19 cellular contexts compared by ENCODE assay signal in the genomic region with DNA sequence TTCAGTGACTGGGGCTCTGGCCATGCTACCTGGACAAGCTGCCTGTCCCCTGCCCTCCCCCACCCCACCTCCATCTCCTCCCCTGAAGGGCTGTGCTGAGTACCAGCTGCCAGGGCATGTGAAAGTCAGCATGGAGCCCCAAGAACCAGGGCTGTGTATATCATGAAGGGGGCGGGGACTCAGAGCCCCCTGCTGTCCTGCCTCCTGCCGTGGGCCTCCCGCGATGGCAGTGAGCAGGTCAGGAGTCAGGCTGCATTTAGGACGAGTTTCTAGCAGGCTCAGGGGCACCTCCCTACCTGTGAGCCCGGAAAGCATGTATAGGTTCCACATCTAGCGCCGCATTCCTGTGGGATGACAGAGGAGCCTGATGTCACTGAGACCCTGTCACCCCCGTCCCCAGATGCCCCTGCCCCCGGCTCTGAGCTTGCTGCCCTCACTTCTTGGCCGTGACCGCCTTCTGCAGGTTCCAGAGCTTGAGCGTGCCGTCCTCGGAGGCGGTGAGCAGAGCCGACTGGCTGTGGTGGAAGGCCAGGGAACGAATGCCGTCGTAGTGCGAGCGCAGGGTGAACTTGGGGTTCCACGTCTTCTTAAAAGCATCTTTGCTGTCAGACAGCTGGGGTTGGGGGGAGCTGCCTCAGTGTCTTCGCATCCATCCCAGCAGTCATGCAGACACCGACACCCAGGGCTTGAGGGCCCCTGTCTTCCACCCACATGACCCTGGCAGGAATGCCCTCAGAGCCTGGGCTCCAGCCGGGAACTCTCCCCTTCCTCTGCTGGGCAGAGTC. TPM values are rescaled to one million over a fixed set of nuclear protein-coding genes. Genes with fewer than 3 reads are reported as not detected.
DNase-seq lines count a peak whose midpoint lies in the region; ATAC-seq and TF ChIP-seq lines count a peak whose summit lies in the region.
"Had no signal": no experiment of that assay in that cellular context is flagged by ENCODE, and none has a peak within 500 bp of the region (broad histone marks: within the 10 kb centered on the region; RNA-seq: fewer than 3 reads in every experiment).

No MANE protein-coding gene starts in this region.

- POLR2A ChIA-PET in WTC11 (lab: Charles Lee): interaction anchor here (0.6 kb wide), 1 partner anchor 97 kb away, joined by 6 read pairs; no protein-coding TSS in a partner anchor

- H3K36me3 Mint-ChIP-seq in WTC11: peaks cover 51% of the 10 kb centered on the region
- H3K36me3 Mint-ChIP-seq in endothelial cell (ENCODE audit: low read depth, unreplicated experiment): peaks cover 30% of the 10 kb centered on the region

- 86 to 89% methylated on average over 26 of the region's 26 CpGs for WGBS in aorta, 2 donors

- no peak overlapping the region for H3K4me3 ChIP-seq in aorta (ENCODE audit: low read length in 2 of 2)

- no peak for TF ChIP-seq CTCF in WTC11 (IDR thresholded peaks at IDR 0.05)
- no peak for TF ChIP-seq CTCF in endothelial cell (IDR thresholded peaks at IDR 0.05; ENCODE audit: unreplicated experiment)

- no peak overlapping the region for H3K27ac ChIP-seq in aorta (ENCODE audit: low read depth in 1 of 2, low read length in 2 of 2)

- CTCF ChIA-PET in WTC11 (lab: Charles Lee): interaction anchor here (0.5 to 1.2 kb wide), 2 partner anchors 29 to 144 kb away, joined by 3 to 4 read pairs; no protein-coding TSS in a partner anchor

- 0 out of 2 replicates have a peak overlapping the region, but pooled peaks have one; percentile 89 for H3K27ac Mint-ChIP-seq in WTC11
- peak overlapping the region; percentile 61 for H3K27ac Mint-ChIP-seq in endothelial cell (ENCODE audit: unreplicated experiment)
- H3K27ac Mint-ChIP-seq: CD4-positive, CD25-positive, alpha-beta regulatory T cell had no signal

- H3K4me1 ChIP-seq in aorta (ENCODE audit: control insufficient read depth in 1 of 2, insufficient read depth in 2 of 2, low read length in 2 of 2): no peaks in the 10 kb centered on the region

- ATAC-seq in Right ventricle myocardium inferior: no peak
- ATAC-seq in left ventricle myocardium superior: no peak
- ATAC-seq in WTC11: no peak
- no peak for ATAC-seq in sciatic nerve
- no peak for ATAC-seq in aorta (ENCODE audit: low FRiP score)

- H3K9me3 Mint-ChIP-seq in WTC11: no peaks in the 10 kb centered on the region
- H3K9me3 Mint-ChIP-seq in endothelial cell (ENCODE audit: unreplicated experiment): no peaks in the 10 kb centered on the region
- H3K9me3 Mint-ChIP-seq: CD4-positive, CD25-positive, alpha-beta regulatory T cell; H9 had no signal

- peak; percentile 41 for DNase-seq in Right ventricle myocardium inferior (ENCODE audit: missing footprints)
- DNase-seq in left ventricle myocardium superior: no peak
- DNase-seq in WTC11 (ENCODE audit: low spot score): no peak
- DNase-seq in endothelial cell (ENCODE audit: low spot score): no peak
- peak; percentile 57 for DNase-seq in sciatic nerve (ENCODE audit: low spot score)
- no peak for DNase-seq in NCI-H1436 treated with DMSO at 0.1 percent for 48 hours (lab: John Stamatoyannopoulos, UW)
- no peak for DNase-seq in stimulated activated CD4-positive, alpha-beta T cell treated with anti-CD3 and anti-CD28 coated beads, Interleukin-12 subunit alpha, Interleukin-12 subunit beta, amount 100 ng/mL, for 4 hours
- DNase-seq in aorta: no peak
- DNase-seq: CD4-positive, CD25-positive, alpha-beta regulatory T cell; DND-41; GDM1; H9; NCI-H1048; NCI-H1694; NCI-H2107; NCI-H345; NCI-H526 treated with DMSO at 0.1 percent for 48 hours; OCI-M1; RPMI8226 had no signal

- H3K4me1 Mint-ChIP-seq in WTC11: peaks cover 14% of the 10 kb centered on the region
- H3K4me1 Mint-ChIP-seq in endothelial cell (ENCODE audit: unreplicated experiment): peaks cover 23% of the 10 kb centered on the region

- H3K27me3 ChIP-seq in aorta (ENCODE audit: control insufficient read depth in 1 of 2, insufficient read depth in 2 of 2, low read length in 1 of 2): no peaks in the 10 kb centered on the region

- peaks cover 0 to 6% of the 10 kb centered on the region in 2 donors for H3K36me3 ChIP-seq in aorta (ENCODE audit: control insufficient read depth in 1 of 2, insufficient read depth in 2 of 2, low read length in 1 of 2)

- intact Hi-C loops in Right ventricle myocardium inferior (cut with DNase I): no loop called here
- intact Hi-C loops in left ventricle myocardium superior (cut with micrococcal nuclease): no loop called here
- intact Hi-C loops in sciatic nerve (cut with DNase I): no loop called here
- intact Hi-C loops in aorta (cut with DNase I): no loop called here

- H3K9me3 ChIP-seq in aorta (ENCODE audit: control insufficient read depth, low read length): no peaks in the 10 kb centered on the region

- no peaks in the 10 kb centered on the region; the same call in 1 of the 2 replicates for H3K27me3 Mint-ChIP-seq in WTC11 (ENCODE audit: low read depth)
- peaks cover 20% of the 10 kb centered on the region for H3K27me3 Mint-ChIP-seq in endothelial cell (ENCODE audit: unreplicated experiment)
- H3K27me3 Mint-ChIP-seq: CD4-positive, CD25-positive, alpha-beta regulatory T cell had no signal

- H3K4me3 Mint-ChIP-seq in WTC11: no peak overlapping the region
- H3K4me3 Mint-ChIP-seq in endothelial cell (ENCODE audit: unreplicated experiment): no peak overlapping the region

TF ChIP-seq in WTC11, 78 proteins besides CTCF, POLR2A, EP300 and RAD21 (continues in another document):
- TF ChIP-seq SOX15 (CRISPR knock-in tag; IDR thresholded peaks at IDR 0.05) (no peak), KAT7 (CRISPR knock-in tag; IDR thresholded peaks at IDR 0.05; ENCODE audit: borderline replicate concordance) (no peak), ZNF423 (CRISPR knock-in tag; IDR thresholded peaks at IDR 0.05) (no peak), NFYB (CRISPR knock-in tag; conservative IDR thresholded peaks at IDR 0.05; ENCODE audit: low read depth) (no peak), NFE2L1 (CRISPR knock-in tag; IDR thresholded peaks at IDR 0.05) (no peak)
- TF ChIP-seq, protein P1, sequence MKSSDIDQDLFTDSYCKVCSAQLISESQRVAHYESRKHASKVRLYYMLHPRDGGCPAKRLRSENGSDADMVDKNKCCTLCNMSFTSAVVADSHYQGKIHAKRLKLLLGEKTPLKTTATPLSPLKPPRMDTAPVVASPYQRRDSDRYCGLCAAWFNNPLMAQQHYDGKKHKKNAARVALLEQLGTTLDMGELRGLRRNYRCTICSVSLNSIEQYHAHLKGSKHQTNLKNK (CRISPR knock-in tag; IDR thresholded peaks at IDR 0.05): no peak
- TF ChIP-seq, protein P2, sequence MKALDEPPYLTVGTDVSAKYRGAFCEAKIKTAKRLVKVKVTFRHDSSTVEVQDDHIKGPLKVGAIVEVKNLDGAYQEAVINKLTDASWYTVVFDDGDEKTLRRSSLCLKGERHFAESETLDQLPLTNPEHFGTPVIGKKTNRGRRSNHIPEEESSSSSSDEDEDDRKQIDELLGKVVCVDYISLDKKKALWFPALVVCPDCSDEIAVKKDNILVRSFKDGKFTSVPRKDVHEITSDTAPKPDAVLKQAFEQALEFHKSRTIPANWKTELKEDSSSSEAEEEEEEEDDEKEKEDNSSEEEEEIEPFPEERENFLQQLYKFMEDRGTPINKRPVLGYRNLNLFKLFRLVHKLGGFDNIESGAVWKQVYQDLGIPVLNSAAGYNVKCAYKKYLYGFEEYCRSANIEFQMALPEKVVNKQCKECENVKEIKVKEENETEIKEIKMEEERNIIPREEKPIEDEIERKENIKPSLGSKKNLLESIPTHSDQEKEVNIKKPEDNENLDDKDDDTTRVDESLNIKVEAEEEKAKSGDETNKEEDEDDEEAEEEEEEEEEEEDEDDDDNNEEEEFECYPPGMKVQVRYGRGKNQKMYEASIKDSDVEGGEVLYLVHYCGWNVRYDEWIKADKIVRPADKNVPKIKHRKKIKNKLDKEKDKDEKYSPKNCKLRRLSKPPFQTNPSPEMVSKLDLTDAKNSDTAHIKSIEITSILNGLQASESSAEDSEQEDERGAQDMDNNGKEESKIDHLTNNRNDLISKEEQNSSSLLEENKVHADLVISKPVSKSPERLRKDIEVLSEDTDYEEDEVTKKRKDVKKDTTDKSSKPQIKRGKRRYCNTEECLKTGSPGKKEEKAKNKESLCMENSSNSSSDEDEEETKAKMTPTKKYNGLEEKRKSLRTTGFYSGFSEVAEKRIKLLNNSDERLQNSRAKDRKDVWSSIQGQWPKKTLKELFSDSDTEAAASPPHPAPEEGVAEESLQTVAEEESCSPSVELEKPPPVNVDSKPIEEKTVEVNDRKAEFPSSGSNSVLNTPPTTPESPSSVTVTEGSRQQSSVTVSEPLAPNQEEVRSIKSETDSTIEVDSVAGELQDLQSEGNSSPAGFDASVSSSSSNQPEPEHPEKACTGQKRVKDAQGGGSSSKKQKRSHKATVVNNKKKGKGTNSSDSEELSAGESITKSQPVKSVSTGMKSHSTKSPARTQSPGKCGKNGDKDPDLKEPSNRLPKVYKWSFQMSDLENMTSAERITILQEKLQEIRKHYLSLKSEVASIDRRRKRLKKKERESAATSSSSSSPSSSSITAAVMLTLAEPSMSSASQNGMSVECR (CRISPR knock-in tag; IDR thresholded peaks at IDR 0.05; ENCODE audit: borderline replicate concordance): no peak

RNA-seq across cellular contexts. Expression of a gene that starts 8.3 kb away (rescaled TPM):
- 9.6 TPM for total RNA-seq in Right ventricle myocardium inferior
- total RNA-seq in left ventricle myocardium superior: 9.3 TPM
- 78.5 to 100 TPM (median 81.5 TPM) in 3 replicates for total RNA-seq in WTC11 (2021)
- total RNA-seq in endothelial cell (ENCODE audit: unreplicated experiment): 132 TPM
- total RNA-seq in sciatic nerve: 54.0 TPM
- total RNA-seq in aorta: 10 to 100 TPM; 42.2 to 62.6 TPM
- polyA plus RNA-seq in aorta: 10 to 100 TPM; 15.3 to 79.2 TPM

RNA-seq across cellular contexts. Expression of a gene that starts 20.6 kb away (rescaled TPM):
- total RNA-seq in Right ventricle myocardium inferior: 16.2 TPM
- total RNA-seq in left ventricle myocardium superior: 15.3 TPM
- 23.4 to 26.1 TPM (median 24.1 TPM) in 3 replicates for total RNA-seq in WTC11 (2021)
- total RNA-seq in endothelial cell (ENCODE audit: unreplicated experiment): 22.7 TPM
- 25.2 TPM for total RNA-seq in sciatic nerve
- total RNA-seq in aorta: 10 to 100 TPM; 19.1 to 20.6 TPM
- 10 to 100 TPM in 1 of 2 donors, 1 to 10 TPM in 1; 3.9 to 13.0 TPM for polyA plus RNA-seq in aorta

RNA-seq across cellular contexts. Expression of a gene that starts 21.0 kb away (rescaled TPM):
- total RNA-seq in Right ventricle myocardium inferior (51.4 TPM), left ventricle myocardium superior (49.0 TPM), WTC11 (2021) (126 to 144 TPM (median 137 TPM) in 3 replicates), endothelial cell (ENCODE audit: unreplicated experiment) (111 TPM), sciatic nerve (70.5 TPM), aorta (10 to 100 TPM; 63.4 to 69.8 TPM)
- polyA plus RNA-seq in aorta: 10 to 100 TPM; 26.8 to 45.6 TPM

Comparison
In these comparisons a context has a peak if more than half of its experiments do, and no peak if none do; other contexts are left out.
1. DNase-seq: peak in Right ventricle myocardium inferior (single experiment) and sciatic nerve (single experiment); none in left ventricle myocardium superior (single experiment), WTC11 (single experiment), endothelial cell (single experiment), NCI-H1436 treated with DMSO at 0.1 percent for 48 hours (single experiment), stimulated activated CD4-positive, alpha-beta T cell treated with anti-CD3 and anti-CD28 coated beads, Interleukin-12 subunit alpha, Interleukin-12 subunit beta, amount 100 ng/mL, for 4 hours (single experiment) and aorta (0 of 2).